Comparison of ENCODE assay signal across 8 cellular contexts in genomic region chr17:44689492-44690217, GRCh38. TPM values are rescaled to one million over a fixed set of nuclear protein-coding genes. Genes with fewer than 3 reads are reported as not detected.
DNase-seq lines count a peak whose midpoint lies in the region; ATAC-seq, FAIRE-seq and TF ChIP-seq lines count a peak whose summit lies in the region.

CCDC43 (minus strand) TSS chr17:44689776; CDS start chr17:44689753, 23 bp downstream.

- no peaks in the 10 kb centered on the region for H3K36me3 Mint-ChIP-seq in astrocyte (ENCODE audit: low read depth, unreplicated experiment)

- H2AFZ ChIP-seq in astrocyte (ENCODE audit: low read depth, low read length), result peak within 1 kb of the TSS; percentile 99

- peak within 1 kb of the TSS; percentile 88 for H3K9ac ChIP-seq in astrocyte (ENCODE audit: low read length)

- intact Hi-C loops in aorta (cut with DNase I), result no loop called here

- peak within 1 kb of the TSS; percentile 87 for H3K27ac Mint-ChIP-seq in astrocyte (ENCODE audit: unreplicated experiment)

- no peaks in the 10 kb centered on the region for H3K27me3 ChIP-seq in astrocyte (ENCODE audit: insufficient read depth, low read length)
- H3K27me3 ChIP-seq in aorta (ENCODE audit: control insufficient read depth in 1 of 2, insufficient read depth in 2 of 2, low read length in 1 of 2), result no peaks in the 10 kb centered on the region

- peaks cover 50% of the 10 kb centered on the region for H3K79me2 ChIP-seq in astrocyte (ENCODE audit: insufficient read depth, low read length)

- peaks cover 13% of the 10 kb centered on the region for H3K4me1 ChIP-seq in astrocyte (ENCODE audit: insufficient read depth, low read length)
- H3K4me1 ChIP-seq in aorta (ENCODE audit: control insufficient read depth in 1 of 2, insufficient read depth in 2 of 2, low read length in 2 of 2), result no peaks in the 10 kb centered on the region

- no peak for TF ChIP-seq CTCF in astrocyte (IDR thresholded peaks at IDR 0.05; ENCODE audit: insufficient read depth, low read depth, low read length)

- peak; percentile 78 for ATAC-seq in HG02938 (IDR thresholded peaks at IDR 0.05; ENCODE audit: unreplicated experiment)
- peak; percentile 98 for ATAC-seq in aorta (ENCODE audit: low FRiP score)

- H3K9me3 Mint-ChIP-seq in astrocyte (ENCODE audit: unreplicated experiment), result no peaks in the 10 kb centered on the region

- 0 to 1% methylated on average over 51 of the region's 51 CpGs for WGBS in aorta, 2 donors

- H3K36me3 ChIP-seq in astrocyte (ENCODE audit: insufficient read depth, low read length) (no peaks in the 10 kb centered on the region), aorta (ENCODE audit: control insufficient read depth in 1 of 2, insufficient read depth in 2 of 2, low read length in 1 of 2) (no peaks in the 10 kb centered on the region)

- H3K4me2 ChIP-seq in astrocyte (ENCODE audit: low read length), result peak within 1 kb of the TSS; percentile 99

- H3K9me3 ChIP-seq in astrocyte (ENCODE audit: insufficient read depth, low read depth, low read length) (no peaks in the 10 kb centered on the region), aorta (ENCODE audit: control insufficient read depth, low read length) (no peaks in the 10 kb centered on the region)

- peak; percentile 87 for DNase-seq in GM12891 (ENCODE audit: insufficient read length, low spot score)
- peak; percentile 35 for DNase-seq in NCI-H2029 treated with DMSO at 0.1 percent for 48 hours (lab: John Stamatoyannopoulos, UW)
- DNase-seq in T-helper 22 cell (ENCODE audit: low read depth), result peak; percentile 84
- DNase-seq in astrocyte (ENCODE audit: low read depth), result peak; percentile 87
- DNase-seq in hepatic stellate cell (ENCODE audit: low spot score), result peak; percentile 95
- DNase-seq in renal cortical epithelial cell (ENCODE audit: low read depth), result peak; percentile 79
- DNase-seq in aorta, result peak; percentile 92 to 97

- no peaks in the 10 kb centered on the region for H4K20me1 ChIP-seq in astrocyte (ENCODE audit: insufficient read depth, low read length)

- peak; percentile 96 for FAIRE-seq in GM12891 (lab: Jason Lieb, UNC)
- FAIRE-seq in astrocyte (lab: Jason Lieb, UNC), result no peak

- H3K4me3 ChIP-seq in astrocyte (ENCODE audit: insufficient read depth, low read depth, low read length) (peak within 1 kb of the TSS; percentile 87), aorta (ENCODE audit: low read length in 2 of 2) (peak within 1 kb of the TSS; percentile 72 to 83)

- peak within 1 kb of the TSS; percentile 88 for H3K27ac ChIP-seq in astrocyte (ENCODE audit: low read depth, low read length)
- peak within 1 kb of the TSS in 1 of 2 donors; percentile 91 for H3K27ac ChIP-seq in aorta (ENCODE audit: low read depth in 1 of 2, low read length in 2 of 2)

- peak within 1 kb of the TSS; percentile 98 for H3K4me3 Mint-ChIP-seq in astrocyte (ENCODE audit: unreplicated experiment)

- peaks cover 6% of the 10 kb centered on the region for H3K4me1 Mint-ChIP-seq in astrocyte (ENCODE audit: low read depth, unreplicated experiment)

- no peaks in the 10 kb centered on the region for H3K27me3 Mint-ChIP-seq in astrocyte (ENCODE audit: low read depth, unreplicated experiment)

- TF ChIP-seq POLR2A in GM12891 (IDR thresholded peaks at IDR 0.05; ENCODE audit: low read depth, low read length), result peak; percentile 87

TF ChIP-seq in GM12891, 5 proteins besides CTCF, POLR2A, EP300 and RAD21:
- TF ChIP-seq POLR2AphosphoS5 (IDR thresholded peaks at IDR 0.05; ENCODE audit: low read depth, low read length), result peak; percentile 78; the same call in 1 of the 2 replicates
- no peak for TF ChIP-seq SPI1 (IDR thresholded peaks at IDR 0.05; ENCODE audit: low read depth, low read length)
- TF ChIP-seq PAX5 (IDR thresholded peaks at IDR 0.05; ENCODE audit: insufficient read depth, low read length, severe bottlenecking), result no peak
- TF ChIP-seq POU2F2 (IDR thresholded peaks at IDR 0.05; ENCODE audit: low read depth, low read length), result peak; percentile 25; the same call in 1 of the 2 replicates
- TF ChIP-seq TAF1 (IDR thresholded peaks at IDR 0.05; ENCODE audit: low read depth, low read length), result peak; percentile 87

RNA-seq across cellular contexts. Expression of gene CCDC43, which starts in this region (rescaled TPM):
- 12.9 TPM for polyA plus RNA-seq in GM12891 (2012; ENCODE audit: low read depth, missing spikeins)
- 29.3 and 31.9 TPM in 2 replicates for total RNA-seq in astrocyte
- total RNA-seq in renal cortical epithelial cell, result 31.8 and 51.2 TPM in 2 replicates
- total RNA-seq in aorta, result 10 to 100 TPM; 15.4 to 16.1 TPM
- 10 to 100 TPM in 1 of 2 donors, 1 to 10 TPM in 1; 9.6 to 12.6 TPM for polyA plus RNA-seq in aorta

Comparison
In these comparisons a context has a peak if more than half of its experiments do, and no peak if none do; other contexts are left out.
1. DNase-seq: peak in every context shown above with its lines; median percentile 95 in hepatic stellate cell; 94 in aorta; 87 in GM12891; 87 in astrocyte; 84 in T-helper 22 cell; 79 in renal cortical epithelial cell; 35 in NCI-H2029 treated with DMSO at 0.1 percent for 48 hours.